ENCODE assay signal across 18 cellular contexts in the genomic region with DNA sequence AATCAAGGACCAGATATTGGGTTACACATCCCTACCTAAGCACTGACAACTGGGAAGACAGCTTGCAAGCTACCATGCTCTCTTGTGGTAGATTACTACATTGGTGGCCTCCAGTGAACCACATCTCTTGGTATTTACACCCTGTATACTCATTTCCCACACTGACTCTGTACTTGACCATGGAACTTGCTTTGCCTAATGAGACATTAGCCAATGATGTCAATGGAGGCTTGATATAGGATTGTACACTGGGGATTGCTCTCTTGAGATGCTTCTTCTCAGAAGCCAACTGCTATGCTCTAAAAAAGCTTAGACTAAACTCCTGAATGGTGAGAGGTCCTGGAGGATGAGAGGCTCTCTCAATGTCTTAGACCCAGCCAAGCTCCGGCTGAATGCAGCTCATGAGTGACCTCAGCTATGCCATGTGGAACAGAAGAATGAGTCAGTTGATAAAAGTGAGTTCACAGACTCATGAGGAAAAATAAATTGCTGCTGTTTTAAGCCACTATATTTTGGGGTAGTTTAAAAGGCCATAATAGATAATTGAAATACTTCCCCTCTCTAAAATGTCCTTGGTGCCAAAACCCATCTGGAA.
DNase-seq lines count a peak whose midpoint lies in the region; ATAC-seq and TF ChIP-seq lines count a peak whose summit lies in the region.
"Had no signal": no experiment of that assay in that cellular context is flagged by ENCODE, and none has a peak within 500 bp of the region (broad histone marks: within the 10 kb centered on the region; RNA-seq: fewer than 3 reads in every experiment).

No MANE protein-coding gene starts in this region.

- no peaks in the 10 kb centered on the region for H3K4me1 Mint-ChIP-seq in activated CD4-positive, alpha-beta T cell treated with anti-CD3 and anti-CD28 coated beads, Interleukin-2, amount 10 ng/mL, durations not matched to agents 24 days and 14 days
- H3K4me1 Mint-ChIP-seq: H9 had no signal

- no peaks in the 10 kb centered on the region for H3K36me3 ChIP-seq in fibroblast of lung (ENCODE audit: control insufficient read depth, insufficient read depth, low read length)
- no peaks in the 10 kb centered on the region for H3K36me3 ChIP-seq in trophoblast cell (ENCODE audit: control insufficient read depth in 1 of 2, insufficient read depth in 2 of 2, low read length in 2 of 2)
- H3K36me3 ChIP-seq: BE2C, Peyer's patch had no signal

- no peak overlapping the region for H3K14ac ChIP-seq in trophoblast cell (ENCODE audit: low read length)

- H4K91ac ChIP-seq in trophoblast cell (ENCODE audit: low read depth, low read length), result no peak overlapping the region

- no peaks in the 10 kb centered on the region for H3K27me3 Mint-ChIP-seq in activated CD4-positive, alpha-beta T cell treated with anti-CD3 and anti-CD28 coated beads, Interleukin-2, amount 10 ng/mL, durations not matched to agents 24 days and 14 days

- DNase-seq in Daoy (ENCODE audit: low read depth) (peak; percentile 11), fibroblast of lung (ENCODE audit: low read depth in 2 of 2) (peak; percentile 68 to 90), trophoblast cell (no peak), islet precursor cell (no peak), activated gamma-delta T cell (lab: John Stamatoyannopoulos, UW) (no peak), SIG-M5 treated with dmso at 0.1 percent for 504 hours (lab: John Stamatoyannopoulos, UW; ENCODE audit: unreplicated experiment) (no peak)
- no peak for DNase-seq in activated CD4-positive, alpha-beta T cell treated with anti-CD3 and anti-CD28 coated beads, Interleukin-2, amount 10 ng/mL, durations not matched to agents 24 days and 14 days
- DNase-seq: activated CD8-positive, alpha-beta T cell treated with anti-CD3 and anti-CD28 coated beads, Interleukin-2, amount 10 ng/mL, durations not matched to agents 7 days and 5 days; activated naive CD4-positive, alpha-beta T cell; BE2C; cortex of kidney; H9; head of caudate nucleus; NCI-H1048; NCI-H510A; Peyer's patch; stimulated activated CD8-positive, alpha-beta memory T cell treated with anti-CD3 and anti-CD28 coated beads, Interleukin-4, amount 100 ng/mL, for 48 hours had no signal

- H3K79me1 ChIP-seq in trophoblast cell (ENCODE audit: low read length), result no peaks in the 10 kb centered on the region

- WGBS in trophoblast cell (ENCODE audit: extremely low coverage, insufficient coverage, insufficient read length), result no CpG with 5 or more reads among the region's 1 CpG

- peak; percentile 61 for ATAC-seq in SK-N-SH treated with all-trans-retinoic acid at 6 μM for 48 hours
- ATAC-seq: activated CD8-positive, alpha-beta T cell treated with anti-CD3 and anti-CD28 coated beads, Interleukin-2, amount 10 ng/mL, durations not matched to agents 7 days and 5 days had no signal

- no peak overlapping the region for H2BK120ac ChIP-seq in trophoblast cell (ENCODE audit: insufficient read depth, low read length, poor library complexity)

- no peak overlapping the region for H3K4me3 ChIP-seq in fibroblast of lung (replicated peaks in 1 of 4; ENCODE audit: control extremely low read depth in 1 of 4, insufficient read depth in 1 of 4, low read depth in 3 of 4, low read length in 4 of 4)
- H3K4me3 ChIP-seq in trophoblast cell (ENCODE audit: low read depth, low read length), result no peak overlapping the region
- H3K4me3 ChIP-seq: Peyer's patch had no signal

- H3K27ac Mint-ChIP-seq in activated CD4-positive, alpha-beta T cell treated with anti-CD3 and anti-CD28 coated beads, Interleukin-2, amount 10 ng/mL, durations not matched to agents 24 days and 14 days, result no peak overlapping the region
- H3K27ac Mint-ChIP-seq: activated CD8-positive, alpha-beta T cell treated with anti-CD3 and anti-CD28 coated beads, Interleukin-2, amount 10 ng/mL, durations not matched to agents 7 days and 5 days had no signal

- no peaks in the 10 kb centered on the region for H3K36me3 Mint-ChIP-seq in activated CD4-positive, alpha-beta T cell treated with anti-CD3 and anti-CD28 coated beads, Interleukin-2, amount 10 ng/mL, durations not matched to agents 24 days and 14 days (ENCODE audit: low read depth)

- intact Hi-C loops in activated CD4-positive, alpha-beta T cell treated with anti-CD3 and anti-CD28 coated beads, Interleukin-2, amount 10 ng/mL, durations not matched to agents 24 days and 14 days (cut with micrococcal nuclease), result no loop called here

- H4K20me1 ChIP-seq in fibroblast of lung (ENCODE audit: control insufficient read depth, extremely low read depth, insufficient read depth, low read length), result no peaks in the 10 kb centered on the region

- H3K4me2 ChIP-seq in fibroblast of lung (ENCODE audit: extremely low read depth, insufficient read depth, low read length), result peak overlapping the region; percentile 15
- no peak overlapping the region for H3K4me2 ChIP-seq in trophoblast cell (ENCODE audit: low read length)

- no peak overlapping the region for H2BK5ac ChIP-seq in trophoblast cell (ENCODE audit: low read depth, low read length, poor library complexity)

- no peak overlapping the region for H4K12ac ChIP-seq in trophoblast cell (ENCODE audit: low read depth, low read length)

- no peak for TF ChIP-seq CTCF in fibroblast of lung (conservative IDR thresholded peaks at IDR 0.05 in 1 of 2, IDR thresholded peaks at IDR 0.05 in 1 of 2; ENCODE audit: low read depth in 1 of 2, low read length in 2 of 2)

- H3K23ac ChIP-seq in trophoblast cell (ENCODE audit: low read length), result peak overlapping the region; percentile 53

- H2AK5ac ChIP-seq in trophoblast cell (ENCODE audit: low read length), result no peak overlapping the region

- H3K4me1 ChIP-seq in fibroblast of lung (ENCODE audit: control insufficient read depth, extremely low read depth, insufficient read depth, low read length), result peaks cover 14% of the 10 kb centered on the region
- no peaks in the 10 kb centered on the region for H3K4me1 ChIP-seq in trophoblast cell (ENCODE audit: control insufficient read depth in 1 of 2, insufficient read depth in 2 of 2, low read length in 2 of 2)
- H3K4me1 ChIP-seq: BE2C, Peyer's patch had no signal

- no peak overlapping the region for H3K4me3 Mint-ChIP-seq in activated CD4-positive, alpha-beta T cell treated with anti-CD3 and anti-CD28 coated beads, Interleukin-2, amount 10 ng/mL, durations not matched to agents 24 days and 14 days
- H3K4me3 Mint-ChIP-seq: activated CD8-positive, alpha-beta T cell treated with anti-CD3 and anti-CD28 coated beads, Interleukin-2, amount 10 ng/mL, durations not matched to agents 7 days and 5 days; H9 had no signal

- no peaks in the 10 kb centered on the region for H3K27me3 ChIP-seq in fibroblast of lung (ENCODE audit: control insufficient read depth, insufficient read depth, low read length)
- H3K27me3 ChIP-seq in trophoblast cell (ENCODE audit: insufficient read depth, low read length), result no peaks in the 10 kb centered on the region
- H3K27me3 ChIP-seq: BE2C, Peyer's patch had no signal

- peak overlapping the region; percentile 81 for H3K27ac ChIP-seq in fibroblast of lung (ENCODE audit: insufficient read depth, low read length)
- no peak overlapping the region for H3K27ac ChIP-seq in trophoblast cell (ENCODE audit: low read depth, low read length)
- H3K27ac ChIP-seq: Peyer's patch had no signal

- H3K9me3 ChIP-seq in fibroblast of lung (ENCODE audit: control insufficient read depth, insufficient read depth, low read depth, low read length), result no peaks in the 10 kb centered on the region
- peaks cover 2% of the 10 kb centered on the region for H3K9me3 ChIP-seq in trophoblast cell (ENCODE audit: insufficient read depth, low read depth, low read length)
- H3K9me3 ChIP-seq: BE2C, Peyer's patch had no signal

- H3K4ac ChIP-seq in trophoblast cell (ENCODE audit: low read depth, low read length), result no peak overlapping the region

- no peak overlapping the region for H3K9ac ChIP-seq in fibroblast of lung (ENCODE audit: insufficient read depth, low read length)
- no peak overlapping the region for H3K9ac ChIP-seq in trophoblast cell (ENCODE audit: low read length)

- no peak overlapping the region for H2AFZ ChIP-seq in fibroblast of lung (ENCODE audit: low read length)
- no peak overlapping the region for H2AFZ ChIP-seq in trophoblast cell (ENCODE audit: insufficient read depth, low read length, poor library complexity)

- no peak overlapping the region for H2BK12ac ChIP-seq in trophoblast cell (ENCODE audit: low read length)

- no peaks in the 10 kb centered on the region for H3K9me3 Mint-ChIP-seq in activated CD4-positive, alpha-beta T cell treated with anti-CD3 and anti-CD28 coated beads, Interleukin-2, amount 10 ng/mL, durations not matched to agents 24 days and 14 days

- H4K8ac ChIP-seq in trophoblast cell (ENCODE audit: low read depth, low read length), result no peak overlapping the region

- H3K79me2 ChIP-seq in fibroblast of lung (ENCODE audit: control insufficient read depth, insufficient read depth, low read length) (no peaks in the 10 kb centered on the region), trophoblast cell (ENCODE audit: control insufficient read depth, insufficient read depth, low read length, poor library complexity) (no peaks in the 10 kb centered on the region)

- H3K18ac ChIP-seq in trophoblast cell (ENCODE audit: low read length), result no peak overlapping the region

TF ChIP-seq in SK-N-SH treated with all-trans-retinoic acid at 6 μM for 48 hours, 23 proteins besides CTCF, POLR2A, EP300 and RAD21 (continues in another document):
- TF ChIP-seq, protein P1, sequence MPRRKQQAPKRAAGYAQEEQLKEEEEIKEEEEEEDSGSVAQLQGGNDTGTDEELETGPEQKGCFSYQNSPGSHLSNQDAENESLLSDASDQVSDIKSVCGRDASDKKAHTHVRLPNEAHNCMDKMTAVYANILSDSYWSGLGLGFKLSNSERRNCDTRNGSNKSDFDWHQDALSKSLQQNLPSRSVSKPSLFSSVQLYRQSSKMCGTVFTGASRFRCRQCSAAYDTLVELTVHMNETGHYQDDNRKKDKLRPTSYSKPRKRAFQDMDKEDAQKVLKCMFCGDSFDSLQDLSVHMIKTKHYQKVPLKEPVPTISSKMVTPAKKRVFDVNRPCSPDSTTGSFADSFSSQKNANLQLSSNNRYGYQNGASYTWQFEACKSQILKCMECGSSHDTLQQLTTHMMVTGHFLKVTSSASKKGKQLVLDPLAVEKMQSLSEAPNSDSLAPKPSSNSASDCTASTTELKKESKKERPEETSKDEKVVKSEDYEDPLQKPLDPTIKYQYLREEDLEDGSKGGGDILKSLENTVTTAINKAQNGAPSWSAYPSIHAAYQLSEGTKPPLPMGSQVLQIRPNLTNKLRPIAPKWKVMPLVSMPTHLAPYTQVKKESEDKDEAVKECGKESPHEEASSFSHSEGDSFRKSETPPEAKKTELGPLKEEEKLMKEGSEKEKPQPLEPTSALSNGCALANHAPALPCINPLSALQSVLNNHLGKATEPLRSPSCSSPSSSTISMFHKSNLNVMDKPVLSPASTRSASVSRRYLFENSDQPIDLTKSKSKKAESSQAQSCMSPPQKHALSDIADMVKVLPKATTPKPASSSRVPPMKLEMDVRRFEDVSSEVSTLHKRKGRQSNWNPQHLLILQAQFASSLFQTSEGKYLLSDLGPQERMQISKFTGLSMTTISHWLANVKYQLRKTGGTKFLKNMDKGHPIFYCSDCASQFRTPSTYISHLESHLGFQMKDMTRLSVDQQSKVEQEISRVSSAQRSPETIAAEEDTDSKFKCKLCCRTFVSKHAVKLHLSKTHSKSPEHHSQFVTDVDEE (CRISPR knock-in tag; IDR thresholded peaks at IDR 0.05), result no peak

Comparison
In these comparisons a context has a peak if more than half of its experiments do, and no peak if none do; other contexts are left out.
1. DNase-seq: peak in Daoy (single experiment) and fibroblast of lung (2 of 2); none in trophoblast cell (0 of 2), islet precursor cell (single experiment), activated gamma-delta T cell (single experiment), activated CD4-positive, alpha-beta T cell treated with anti-CD3 and anti-CD28 coated beads, Interleukin-2, amount 10 ng/mL, durations not matched to agents 24 days and 14 days (single experiment) and SIG-M5 treated with dmso at 0.1 percent for 504 hours (single experiment).